Comparison of ENCODE assay signal across 8 cellular contexts in the genomic region with DNA sequence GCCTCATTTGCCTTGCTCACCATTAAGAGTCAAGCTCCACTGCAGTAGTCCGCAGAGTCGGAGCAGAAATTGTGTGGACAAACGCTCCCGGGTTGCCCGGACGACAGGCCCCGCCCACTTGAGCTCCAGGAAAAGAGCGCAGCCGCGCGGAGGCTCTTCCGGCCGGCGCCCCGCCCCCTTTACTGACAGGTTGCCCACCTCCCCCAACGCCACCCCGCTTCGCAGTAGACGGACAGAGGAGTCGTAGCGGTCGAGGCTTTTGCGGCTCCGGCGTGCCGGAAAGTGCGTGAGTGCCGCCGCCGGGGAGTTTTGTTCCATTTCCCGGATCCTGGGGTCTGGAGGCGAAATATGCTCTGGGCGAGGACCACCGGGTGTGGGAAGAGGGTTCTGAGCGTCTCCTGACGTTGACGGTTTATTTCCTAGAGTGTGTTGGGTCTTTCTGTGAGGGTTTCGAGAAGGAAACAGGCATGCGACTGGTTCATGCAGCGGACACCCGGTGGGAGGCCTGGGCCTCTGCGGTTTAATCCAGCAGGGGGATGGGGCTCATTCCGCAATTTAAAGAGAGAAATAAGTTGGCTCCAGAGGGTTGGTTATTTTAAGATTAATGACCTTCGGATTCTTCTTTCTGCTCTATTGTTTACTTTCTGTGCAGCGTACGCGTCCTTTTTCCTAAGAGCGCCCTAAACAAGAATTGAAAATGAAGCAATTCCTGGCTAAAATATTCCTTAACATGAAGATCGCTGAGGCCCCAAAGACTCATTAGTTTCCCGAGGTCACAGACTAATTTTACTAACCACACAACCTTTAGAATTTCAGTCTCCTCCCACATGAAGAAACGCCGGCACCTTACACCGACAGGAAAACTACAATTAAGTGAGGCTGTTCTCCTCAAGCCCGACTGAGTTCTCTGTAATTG. TPM values are rescaled to one million over a fixed set of nuclear protein-coding genes. Genes with fewer than 3 reads are reported as not detected.
A peak's percentile ranks its signal among the peaks of the same experiment; 100 is the strongest.
DNase-seq lines count a peak whose midpoint lies in the region; ATAC-seq and TF ChIP-seq lines count a peak whose summit lies in the region.

Gene DNAI7, minus strand, starts transcription at position 105 of the 916 bp plus-strand sequence. Its CDS starts 82 bp downstream, at position 23.
A gene with protein sequence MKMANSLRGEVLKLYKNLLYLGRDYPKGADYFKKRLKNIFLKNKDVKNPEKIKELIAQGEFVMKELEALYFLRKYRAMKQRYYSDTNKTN (plus strand): TSS at position 182 of the 916 bp plus-strand sequence. CDS start 8,720 bp downstream, outside the sequence.

- H3K4me2 ChIP-seq in mammary epithelial cell (ENCODE audit: insufficient read depth, low read depth, low read length) = peak within 1 kb of the TSS; percentile 84

- ATAC-seq in GM18907 (IDR thresholded peaks at IDR 0.05; ENCODE audit: unreplicated experiment) (peak; percentile 94), HG03139 (IDR thresholded peaks at IDR 0.05; ENCODE audit: unreplicated experiment) (peak; percentile 95)

- WGBS in mammary epithelial cell (ENCODE audit: low coverage, missing lambda C conversion rate) = under 1% methylated on average over 28 of the region's 54 CpGs

- no peaks in the 10 kb centered on the region for H4K20me1 ChIP-seq in mammary epithelial cell (ENCODE audit: insufficient read depth, low read length)

- peak; percentile 82 for DNase-seq in AG04450 (ENCODE audit: low read depth, low spot score)
- DNase-seq in NCI-H2196 treated with DMSO at 0.1 percent for 48 hours (lab: John Stamatoyannopoulos, UW; ENCODE audit: unreplicated experiment) = peak; percentile 100
- DNase-seq in WERI-Rb-1 = peak; percentile 98
- peak; percentile 91 for DNase-seq in mammary epithelial cell

- intact Hi-C loops in mammary epithelial cell (cut with micrococcal nuclease) = no loop called here

- H3K79me2 ChIP-seq in mammary epithelial cell (ENCODE audit: insufficient read depth, low read length) = no peaks in the 10 kb centered on the region

- H3K4me1 ChIP-seq in mammary epithelial cell (ENCODE audit: insufficient read depth, low read length) (peaks cover 5% of the 10 kb centered on the region), iPS-20b (ENCODE audit: insufficient read depth, low read length) (peaks cover 5% of the 10 kb centered on the region; the same call in 1 of the 2 replicates), skeletal muscle tissue (ENCODE audit: control insufficient read depth in 3 of 3, insufficient read depth in 3 of 3, low read length in 3 of 3) (peaks cover 5 to 24% (median 11%) of the 10 kb centered on the region in 3 donors)

- H3K9ac ChIP-seq in mammary epithelial cell (ENCODE audit: insufficient read depth, low read length) = peak within 1 kb of the TSS; percentile 93
- peak within 1 kb of the TSS; percentile 91 for H3K9ac ChIP-seq in iPS-20b (ENCODE audit: low read depth, low read length)
- peak within 1 kb of the TSS; percentile 99 for H3K9ac ChIP-seq in skeletal muscle tissue (ENCODE audit: low read depth in 1 of 3, low read length in 3 of 3)

- H3K36me3 ChIP-seq in WERI-Rb-1 = no peaks in the 10 kb centered on the region
- no peaks in the 10 kb centered on the region for H3K36me3 ChIP-seq in mammary epithelial cell (ENCODE audit: insufficient read depth, low read length)
- H3K36me3 ChIP-seq in iPS-20b (ENCODE audit: insufficient read depth, low read depth, low read length) = no peaks in the 10 kb centered on the region
- H3K36me3 ChIP-seq in skeletal muscle tissue (ENCODE audit: control insufficient read depth in 3 of 3, insufficient read depth in 3 of 3, low read length in 3 of 3) = no peaks in the 10 kb centered on the region

- no peaks in the 10 kb centered on the region for H3K9me3 ChIP-seq in AG04450 (ENCODE audit: control insufficient read depth, insufficient read depth, low read length)
- no peaks in the 10 kb centered on the region for H3K9me3 ChIP-seq in WERI-Rb-1 (ENCODE audit: severe bottlenecking)
- no peaks in the 10 kb centered on the region for H3K9me3 ChIP-seq in mammary epithelial cell (replicated peaks; ENCODE audit: insufficient read depth, low read length)
- H3K9me3 ChIP-seq in iPS-20b (ENCODE audit: insufficient read depth, low read depth, low read length) = no peaks in the 10 kb centered on the region
- no peaks in the 10 kb centered on the region for H3K9me3 ChIP-seq in skeletal muscle tissue (ENCODE audit: control insufficient read depth in 3 of 3, low read length in 3 of 3)

- H3K4me3 ChIP-seq in AG04450 (ENCODE audit: low read depth, low read length) (peak within 1 kb of the TSS; percentile 83), WERI-Rb-1 (ENCODE audit: low read depth, low read length) (peak within 1 kb of the TSS; percentile 62), mammary epithelial cell (replicated peaks in 1 of 3; ENCODE audit: insufficient read depth in 1 of 3, low read depth in 2 of 3, low read length in 3 of 3) (peak within 1 kb of the TSS; percentile 51 to 76 (median 71)), iPS-20b (ENCODE audit: low read length) (peak within 1 kb of the TSS; percentile 80), skeletal muscle tissue (ENCODE audit: low read length in 3 of 3) (peak within 1 kb of the TSS; percentile 90 to 95 (median 90))

- H3K27me3 ChIP-seq in AG04450 (ENCODE audit: control insufficient read depth, insufficient read depth, low read length) (no peaks in the 10 kb centered on the region), WERI-Rb-1 (ENCODE audit: insufficient read depth, low read depth, severe bottlenecking) (no peaks in the 10 kb centered on the region), mammary epithelial cell (ENCODE audit: insufficient read depth, low read length) (no peaks in the 10 kb centered on the region), iPS-20b (ENCODE audit: insufficient read depth, low read length) (no peaks in the 10 kb centered on the region), skeletal muscle tissue (ENCODE audit: control insufficient read depth in 3 of 3, insufficient read depth in 3 of 3, low read length in 3 of 3) (no peaks in the 10 kb centered on the region)

- peak within 1 kb of the TSS; percentile 98 for H2AFZ ChIP-seq in mammary epithelial cell (ENCODE audit: low read depth, low read length)

- 0 out of 2 replicates have a peak, but pooled peaks have one; percentile 21 for TF ChIP-seq CTCF in AG04450 (IDR thresholded peaks at IDR 0.05; ENCODE audit: low read depth, low read length)
- no peak for TF ChIP-seq CTCF in WERI-Rb-1 (IDR thresholded peaks at IDR 0.05; ENCODE audit: low read depth, low read length)
- peak in 1 of 2 donors; percentile 10 for TF ChIP-seq CTCF in mammary epithelial cell (conservative IDR thresholded peaks at IDR 0.05 in 1 of 2, IDR thresholded peaks at IDR 0.05 in 1 of 2; ENCODE audit: extremely low read depth in 1 of 2, insufficient read depth in 1 of 2, low read depth in 1 of 2, low read length in 2 of 2)

- H3K27ac ChIP-seq in AG04450 (ENCODE audit: low read depth, low read length) (peak within 1 kb of the TSS; percentile 92), WERI-Rb-1 (peak within 1 kb of the TSS; percentile 87), mammary epithelial cell (ENCODE audit: insufficient read depth, low read depth, low read length) (peak within 1 kb of the TSS; percentile 84), iPS-20b (ENCODE audit: low read length) (peak within 1 kb of the TSS; percentile 34), skeletal muscle tissue (ENCODE audit: low read depth, low read length) (peak within 1 kb of the TSS; percentile 95)

- POLR2A ChIA-PET in AG04450 (lab: Yijun Ruan, JAX) = interaction anchor here (0.5 to 1.5 kb wide), 10 partner anchors 41 to 248 kb away, joined by 3 to 7 read pairs (median 3); no protein-coding TSS in a partner anchor

- in situ Hi-C loops in mammary epithelial cell (cut with MboI; ENCODE audit: low sequenced_read_pairs in 2 of 2) = no loop called here

- dilution Hi-C loops in mammary epithelial cell (cut with HindIII; ENCODE audit: low sequenced_read_pairs) = no loop called here

- CTCF ChIA-PET in AG04450 (lab: Charles Lee) (interaction anchor here (0.7 to 1.3 kb wide), 4 partner anchors 41 to 204 kb away, joined by 3 to 4 read pairs (median 3); no protein-coding TSS in a partner anchor), mammary epithelial cell (lab: Charles Lee; ENCODE audit: low non-redundant PET) (interaction anchor here (0.8 to 0.9 kb wide), 2 partner anchors 192 to 851 kb away, joined by 4 to 5 read pairs; no protein-coding TSS in a partner anchor)

- TSS peak; percentile 70 for BruUV-seq in mammary epithelial cell (replicated peaks; lab: Mats Ljungman, UMichigan)

RNA-seq across cellular contexts. Expression of gene DNAI7, which starts in this region (rescaled TPM):
- polyA plus RNA-seq in AG04450 (2011; rRNA removed) = 0.11 and 0.26 TPM in 2 replicates
- polyA minus RNA-seq in AG04450 (2011; rRNA and poly(A)+ RNA removed) = 0.09 TPM in 1 of 2 replicates, not detected in the other
- total RNA-seq in mammary epithelial cell = under 1 TPM in 1 of 2 donors, not detected in 1; 0.50 TPM
- 0.08 TPM for polyA plus RNA-seq in mammary epithelial cell
- polyA minus RNA-seq in mammary epithelial cell = not detected
- total RNA-seq in skeletal muscle tissue = 1.6 TPM

RNA-seq across cellular contexts. Expression of the second gene that starts in this region (rescaled TPM):
- polyA plus RNA-seq in AG04450 (2011; rRNA removed) (18.2 and 26.6 TPM in 2 replicates), mammary epithelial cell (6.1 TPM)
- polyA minus RNA-seq in AG04450 (2011; rRNA and poly(A)+ RNA removed) = 5.8 and 7.0 TPM in 2 replicates
- total RNA-seq in mammary epithelial cell (10 to 100 TPM; 14.4 to 19.0 TPM), skeletal muscle tissue (15.1 TPM)
- polyA minus RNA-seq in mammary epithelial cell = 1.8 TPM

Comparison
In these comparisons a context has a peak if more than half of its experiments do, and no peak if none do; other contexts are left out.
1. Peak in every context shown above with its lines: DNase-seq, ATAC-seq, H3K4me3 ChIP-seq and H3K27ac ChIP-seq.
2. H3K27ac ChIP-seq: peak in every context shown above with its lines; median percentile 95 in skeletal muscle tissue; 92 in AG04450; 87 in WERI-Rb-1; 84 in mammary epithelial cell; 34 in iPS-20b.